Comparison of ENCODE assay signal across 2 cellular contexts in genomic region chr1:84701366-84701765, GRCh38.
TF ChIP-seq lines count a peak whose summit lies in the region.

No MANE protein-coding gene starts in this region.

TF ChIP-seq in A549, 52 proteins besides CTCF, POLR2A, EP300 and RAD21 (continued from another document):
- TF ChIP-seq KDM5A (IDR thresholded peaks at IDR 0.05), result no peak
- TF ChIP-seq GATA3 (IDR thresholded peaks at IDR 0.05; ENCODE audit: borderline replicate concordance), result no peak
- no peak for TF ChIP-seq MAX (IDR thresholded peaks at IDR 0.05)
- TF ChIP-seq ZC3H11A (IDR thresholded peaks at IDR 0.05), result no peak
- no peak for TF ChIP-seq SMC3 (IDR thresholded peaks at IDR 0.05)
- TF ChIP-seq TFCP2L1 (CRISPR knock-in tag; IDR thresholded peaks at IDR 0.05), result no peak
- no peak for TF ChIP-seq REST (IDR thresholded peaks at IDR 0.05)
- TF ChIP-seq FOSB (CRISPR knock-in tag; IDR thresholded peaks at IDR 0.05), result no peak
- TF ChIP-seq HOXB13 (CRISPR knock-in tag; IDR thresholded peaks at IDR 0.05; ENCODE audit: low read depth), result no peak
- TF ChIP-seq MYC (IDR thresholded peaks at IDR 0.05; ENCODE audit: borderline replicate concordance, low read length), result no peak
- no peak for TF ChIP-seq USF2 (IDR thresholded peaks at IDR 0.05)
- no peak for TF ChIP-seq HDAC2 (IDR thresholded peaks at IDR 0.05)

TF ChIP-seq in HEK293T, 16 proteins besides CTCF, POLR2A, EP300 and RAD21 (continued from another document):
- no peak for TF ChIP-seq FOXK2 (IDR thresholded peaks at IDR 0.05)
- no peak for TF ChIP-seq SP1 (IDR thresholded peaks at IDR 0.05)
